In genomic region chr10:72319416-72320254, GRCh38 we compare ENCODE assay signal across 8 cellular contexts.
DNase-seq lines count a peak whose midpoint lies in the region; ATAC-seq lines count a peak whose summit lies in the region.

No MANE protein-coding gene starts in this region.

- no peaks in the 10 kb centered on the region for H3K9me3 Mint-ChIP-seq in central memory CD8-positive, alpha-beta T cell

- H3K4me1 Mint-ChIP-seq in central memory CD8-positive, alpha-beta T cell = peaks cover 51% of the 10 kb centered on the region

- H3K27me3 Mint-ChIP-seq in central memory CD8-positive, alpha-beta T cell = no peaks in the 10 kb centered on the region

- DNase-seq in NCI-H1436 (lab: John Stamatoyannopoulos, UW) = peak; percentile 89
- no peak for DNase-seq in NCI-H1436 treated with DMSO at 0.1 percent for 48 hours (lab: John Stamatoyannopoulos, UW)
- DNase-seq in NCI-H2107 (lab: John Stamatoyannopoulos, UW) = peak; percentile 59
- DNase-seq in activated CD4-positive, CD25-positive, alpha-beta regulatory T cell treated with anti-CD3 and anti-CD28 coated beads, Interleukin-2, amount 50 U/mL, for 16 hours (ENCODE audit: low read depth, low spot score) = peak; percentile 72
- DNase-seq in central memory CD8-positive, alpha-beta T cell (ENCODE audit: low spot score in 2 of 2) = peak; percentile 79 to 83
- peak; percentile 98 for DNase-seq in kidney tubule cell (ENCODE audit: low spot score)
- peak; percentile 70 to 89 (median 80) for DNase-seq in stimulated activated CD4-positive, alpha-beta T cell treated with anti-CD3 and anti-CD28 coated beads, Interleukin-1b, Interleukin-23, amount 100 ng/mL, for 24 hours (ENCODE audit: low read depth in 4 of 4, low spot score in 1 of 4)

- peak; percentile 43 for ATAC-seq in HG02884 (IDR thresholded peaks at IDR 0.05; ENCODE audit: unreplicated experiment)
- peak; percentile 77 for ATAC-seq in central memory CD8-positive, alpha-beta T cell (replicated peaks; ENCODE audit: extremely low read depth, poor library complexity, severe bottlenecking)

- peaks cover 8% of the 10 kb centered on the region for H3K36me3 Mint-ChIP-seq in central memory CD8-positive, alpha-beta T cell (ENCODE audit: insufficient read depth)

- H3K27ac Mint-ChIP-seq in central memory CD8-positive, alpha-beta T cell (ENCODE audit: low read depth) = peak overlapping the region; percentile 95

- peak overlapping the region; percentile 63 for H3K4me3 Mint-ChIP-seq in central memory CD8-positive, alpha-beta T cell
